ENCODE assay signal across 8 cellular contexts in the genomic region with DNA sequence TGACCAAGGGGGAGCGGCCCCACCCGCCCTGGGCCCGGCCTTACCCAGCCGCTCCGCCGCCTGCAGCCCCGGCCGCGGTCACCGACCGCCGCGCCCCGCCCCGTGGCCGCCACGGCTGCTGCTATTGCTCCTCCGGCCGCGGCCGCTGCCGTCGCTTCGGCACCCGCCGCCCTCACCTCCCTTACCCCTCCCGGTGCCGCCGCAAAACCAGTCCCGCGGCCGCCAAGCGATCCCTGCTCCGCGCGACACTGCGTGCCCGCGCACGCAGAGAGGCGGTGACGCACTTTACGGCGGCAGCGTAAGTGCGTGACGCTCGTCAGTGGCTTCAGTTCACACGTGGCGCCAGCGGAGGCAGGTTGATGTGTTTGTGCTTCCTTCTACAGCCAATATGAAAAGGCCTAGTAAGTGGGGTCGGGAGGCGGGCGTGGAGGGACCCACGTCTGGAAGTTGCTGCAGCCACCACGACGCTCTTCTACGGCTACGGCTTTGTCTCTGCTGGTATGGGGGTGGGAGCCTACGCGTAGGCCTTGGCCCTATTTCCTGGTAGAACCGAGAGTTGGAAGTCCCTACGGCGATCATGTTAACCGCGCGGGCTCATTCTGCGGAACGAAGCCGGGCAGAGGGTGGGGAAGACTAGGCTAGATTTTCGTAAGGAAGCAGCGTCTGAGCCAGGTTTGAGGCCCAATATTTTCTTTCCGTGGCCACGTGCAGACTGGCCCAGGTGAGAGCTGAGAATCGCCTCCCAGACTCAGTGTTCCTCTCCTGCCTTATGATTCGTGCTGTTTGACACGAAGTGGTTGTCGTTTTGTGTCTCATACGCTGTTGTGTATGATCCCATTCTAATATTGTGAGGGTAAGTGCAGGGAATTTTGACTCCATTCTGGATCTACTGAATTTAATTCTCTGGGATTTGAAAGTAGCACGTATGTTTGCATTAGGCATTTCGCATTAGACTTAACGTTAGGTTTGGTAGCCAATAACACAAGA. TPM values are rescaled to one million over a fixed set of nuclear protein-coding genes. Genes with fewer than 3 reads are reported as not detected.
DNase-seq lines count a peak whose midpoint lies in the region; ATAC-seq, FAIRE-seq and TF ChIP-seq lines count a peak whose summit lies in the region.

A gene with protein sequence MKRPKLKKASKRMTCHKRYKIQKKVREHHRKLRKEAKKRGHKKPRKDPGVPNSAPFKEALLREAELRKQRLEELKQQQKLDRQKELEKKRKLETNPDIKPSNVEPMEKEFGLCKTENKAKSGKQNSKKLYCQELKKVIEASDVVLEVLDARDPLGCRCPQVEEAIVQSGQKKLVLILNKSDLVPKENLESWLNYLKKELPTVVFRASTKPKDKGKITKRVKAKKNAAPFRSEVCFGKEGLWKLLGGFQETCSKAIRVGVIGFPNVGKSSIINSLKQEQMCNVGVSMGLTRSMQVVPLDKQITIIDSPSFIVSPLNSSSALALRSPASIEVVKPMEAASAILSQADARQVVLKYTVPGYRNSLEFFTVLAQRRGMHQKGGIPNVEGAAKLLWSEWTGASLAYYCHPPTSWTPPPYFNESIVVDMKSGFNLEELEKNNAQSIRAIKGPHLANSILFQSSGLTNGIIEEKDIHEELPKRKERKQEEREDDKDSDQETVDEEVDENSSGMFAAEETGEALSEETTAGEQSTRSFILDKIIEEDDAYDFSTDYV (plus strand): TSS at position 328 of the 987 bp plus-strand sequence. CDS start 61 bp downstream, at position 389.
A gene (minus strand): TSS at position 209 of the 987 bp plus-strand sequence.

- intact Hi-C loops in ascending aorta (cut with DNase I), result loop anchor here (1.0 to 10.0 kb wide), 7 partner anchors 15 to 411 kb away; a partner anchor contains a TSS
- intact Hi-C loops in right cardiac atrium (cut with DNase I), result loop anchor here in 1 of 4 donors (5.0 kb wide), 1 partner anchor 214 kb away; no protein-coding TSS in a partner anchor

- TF ChIP-seq CTCF in ascending aorta (IDR thresholded peaks at IDR 0.05), result no peak

- no peaks in the 10 kb centered on the region for H3K27me3 ChIP-seq in ascending aorta
- no peaks in the 10 kb centered on the region for H3K27me3 ChIP-seq in right cardiac atrium (ENCODE audit: control insufficient read depth, insufficient read depth)

- H3K27ac ChIP-seq in ascending aorta (peak within 1 kb of the TSS; percentile 89 to 98), right cardiac atrium (ENCODE audit: low read length) (peak within 1 kb of the TSS; percentile 96)

- under 1% methylated on average over 82 of the region's 82 CpGs for WGBS in right cardiac atrium

- peaks cover 37 to 40% of the 10 kb centered on the region in 2 donors for H3K36me3 ChIP-seq in ascending aorta

- H3K4me3 ChIP-seq in ascending aorta (peak within 1 kb of the TSS; percentile 78 to 79), right cardiac atrium (ENCODE audit: low read length) (peak within 1 kb of the TSS; percentile 69)

- DNase-seq in NCI-H2029 (lab: John Stamatoyannopoulos, UW), result peak; percentile 78
- DNase-seq in T-helper 22 cell (ENCODE audit: low read depth), result peak; percentile 88
- DNase-seq in ascending aorta (ENCODE audit: low spot score in 2 of 2), result peak; percentile 74 to 96
- DNase-seq in right cardiac atrium, result peak; percentile 94 to 98 (median 97)
- peak; percentile 84 for DNase-seq in pulmonary artery endothelial cell (ENCODE audit: low read depth, low spot score)
- DNase-seq in urothelium cell line (ENCODE audit: low spot score), result peak; percentile 95

- FAIRE-seq in urothelium cell line (lab: Jason Lieb, UNC), result peak; percentile 99

- H3K9me3 ChIP-seq in ascending aorta (no peaks in the 10 kb centered on the region), right cardiac atrium (ENCODE audit: control insufficient read depth, low read length) (no peaks in the 10 kb centered on the region)

- peak; percentile 47 for ATAC-seq in GM18499 (IDR thresholded peaks at IDR 0.05; ENCODE audit: insufficient read depth, unreplicated experiment)
- ATAC-seq in HG02884 (IDR thresholded peaks at IDR 0.05; ENCODE audit: unreplicated experiment), result peak; percentile 57
- peak; percentile 88 to 89 for ATAC-seq in right cardiac atrium

- H3K4me1 ChIP-seq in ascending aorta (peaks cover 3 to 30% of the 10 kb centered on the region in 2 donors), right cardiac atrium (ENCODE audit: control insufficient read depth, insufficient read depth, low read length) (peaks cover 2% of the 10 kb centered on the region)

RNA-seq across cellular contexts. Expression of the first gene that starts in this region (rescaled TPM):
- total RNA-seq in ascending aorta (50.4 TPM), right cardiac atrium (10 to 100 TPM; 25.2 to 43.9 (median 29.1) TPM), pulmonary artery endothelial cell (124 and 133 TPM in 2 replicates)
- 27.7 TPM for polyA plus RNA-seq in right cardiac atrium

RNA-seq across cellular contexts. Expression of the second gene that starts in this region (rescaled TPM):
- total RNA-seq in ascending aorta (36.7 TPM), right cardiac atrium (10 to 100 TPM; 51.4 to 56.8 (median 55.6) TPM), pulmonary artery endothelial cell (63.0 and 92.9 TPM in 2 replicates)
- 10.0 TPM for polyA plus RNA-seq in right cardiac atrium

Comparison
In these comparisons a context has a peak if more than half of its experiments do, and no peak if none do; other contexts are left out.
1. Peak in every context shown above with its lines: DNase-seq, ATAC-seq, H3K4me3 ChIP-seq and H3K27ac ChIP-seq.